Comparison of ENCODE assay signal across 27 cellular contexts in the genomic region with DNA sequence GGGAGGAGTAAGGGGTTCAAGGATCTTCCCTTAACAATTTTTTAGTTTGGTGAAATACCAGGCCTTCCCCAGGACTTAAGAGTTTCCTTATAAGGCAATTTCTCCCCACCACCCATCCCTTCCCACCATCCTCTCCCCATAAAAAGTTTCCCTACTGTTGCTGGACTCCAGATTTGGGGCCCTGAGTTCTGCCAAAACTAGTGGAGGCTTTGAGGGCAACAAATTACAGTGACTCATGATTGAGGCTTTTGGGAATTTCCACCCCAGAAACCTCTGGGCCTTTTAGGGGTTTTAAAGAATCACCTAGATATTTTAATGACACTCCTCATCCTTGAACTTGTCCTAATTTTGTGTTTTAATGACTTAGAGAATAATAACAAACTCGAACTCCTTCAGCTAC. TPM values are rescaled to one million over a fixed set of nuclear protein-coding genes. Genes with fewer than 3 reads are reported as not detected.
DNase-seq lines count a peak whose midpoint lies in the region; ATAC-seq and TF ChIP-seq lines count a peak whose summit lies in the region.
"Had no signal": no experiment of that assay in that cellular context is flagged by ENCODE, and none has a peak within 500 bp of the region (broad histone marks: within the 10 kb centered on the region; RNA-seq: fewer than 3 reads in every experiment).

No MANE protein-coding gene starts in this region.

- TF ChIP-seq CTCF in fibroblast of the aortic adventitia (IDR thresholded peaks at IDR 0.05; ENCODE audit: insufficient read depth, low read length): no peak

- no peak overlapping the region for H3K27ac ChIP-seq in caudate nucleus (ENCODE audit: low read depth, low read length)
- H3K27ac ChIP-seq: A549, SJCRH30 had no signal

- peak; percentile 60 for DNase-seq in AG08395 (ENCODE audit: low spot score)
- DNase-seq in GM04504 (ENCODE audit: low read depth): peak; percentile 45
- DNase-seq in RPMI7951 (ENCODE audit: low read depth): peak; percentile 42
- peak; percentile 46 for DNase-seq in fibroblast of the aortic adventitia (ENCODE audit: low read depth)
- DNase-seq in DMS114 treated with DMSO at 0.1 percent for 48 hours (lab: John Stamatoyannopoulos, UW; ENCODE audit: unreplicated experiment): no peak
- DNase-seq in caudate nucleus (lab: John Stamatoyannopoulos, UW): no peak
- DNase-seq in activated CD4-positive, alpha-beta T cell treated with anti-CD3 and anti-CD28 coated beads, Interleukin-2, amount 50 U/mL, for 48 hours: no peak
- DNase-seq: AML-193; C1 segment of cervical spinal cord; Calu3; CD8-positive, alpha-beta memory T cell; EL; GF-D8; KBM-7; NCI-H1105; NCI-H146; NCI-H2029; NCI-H226; NCI-H524; NCI-H774; NK-92 treated with Interleukin-12 subunit alpha and Interleukin-12 subunit beta, amount 100 ng/mL, for 24 hours; SJCRH30; T-helper 1 cell had no signal

- ATAC-seq in GM19324 (IDR thresholded peaks at IDR 0.05; ENCODE audit: low FRiP score, unreplicated experiment): no peak
- ATAC-seq: A549, Panc1 had no signal

- H3K4me3 ChIP-seq in fibroblast of the aortic adventitia (ENCODE audit: low read depth, low read length): no peak overlapping the region
- H3K4me3 ChIP-seq: A549, SJCRH30 had no signal

RNA-seq across cellular contexts. Expression of a gene that starts 14.3 kb away (rescaled TPM):
- total RNA-seq in RPMI7951 (2014; rRNA removed; shearing (Covaris generic)): not detected in 2 replicates
- total RNA-seq in fibroblast of the aortic adventitia (ENCODE audit: low replicate concordance): 0.63 and 0.90 TPM in 2 replicates
- total RNA-seq: CD8-positive, alpha-beta memory T cell; HT1080; SJCRH30 had no signal

Comparison
In these comparisons a context has a peak if more than half of its experiments do, and no peak if none do; other contexts are left out.
1. DNase-seq: peak in AG08395 (single experiment), GM04504 (single experiment), RPMI7951 (single experiment) and fibroblast of the aortic adventitia (single experiment); none in DMS114 treated with DMSO at 0.1 percent for 48 hours (single experiment), caudate nucleus (0 of 61) and activated CD4-positive, alpha-beta T cell treated with anti-CD3 and anti-CD28 coated beads, Interleukin-2, amount 50 U/mL, for 48 hours (0 of 2).